1 cellular context compared by ENCODE assay signal in the genomic region with DNA sequence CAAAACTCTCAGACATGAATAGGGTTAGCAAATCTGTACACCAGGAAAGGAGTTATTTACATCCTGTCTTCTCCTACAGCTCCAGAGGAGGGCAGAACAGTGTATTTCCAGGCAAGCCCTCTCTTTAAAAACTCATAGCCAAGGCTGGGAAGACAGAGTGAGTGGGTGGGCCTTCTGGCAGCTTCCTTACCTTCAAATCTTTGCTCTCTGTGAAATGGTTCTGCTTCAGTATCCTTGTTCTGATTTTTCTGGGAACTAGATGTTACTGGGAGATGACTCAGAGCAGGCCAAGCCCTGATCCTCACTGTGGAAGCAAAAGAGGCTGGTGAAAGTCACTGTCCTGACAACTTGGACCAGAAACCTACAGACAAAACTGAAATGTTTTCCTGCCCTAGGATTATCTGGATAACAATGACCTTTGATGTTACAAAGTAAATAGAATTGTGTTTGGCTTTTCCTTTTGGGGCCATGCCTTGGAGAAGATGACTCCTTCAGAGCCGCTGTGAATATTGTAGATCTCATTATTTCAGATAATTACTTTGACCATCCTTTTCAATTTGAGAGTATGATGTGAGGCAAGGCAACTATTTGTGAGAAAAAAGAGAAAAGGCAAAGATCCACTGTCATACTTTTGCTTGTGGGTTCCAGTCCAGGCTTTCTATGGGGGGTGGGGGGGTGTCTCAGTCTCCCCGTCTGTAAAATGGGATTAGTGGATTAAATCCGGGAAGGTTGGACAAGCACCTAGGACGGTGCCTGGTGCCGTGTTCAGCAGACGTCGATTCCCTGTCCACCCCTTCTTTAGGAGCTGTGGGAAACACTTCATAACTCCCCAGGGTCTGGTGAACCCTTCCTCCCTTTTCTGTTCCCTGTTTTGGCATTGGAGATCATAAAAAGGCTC.
TF ChIP-seq lines count a peak whose summit lies in the region.

No MANE protein-coding gene starts in this region.

TF ChIP-seq in H1, 55 proteins besides CTCF, POLR2A, EP300 and RAD21:
- TF ChIP-seq KDM1A (IDR thresholded peaks at IDR 0.05; ENCODE audit: borderline replicate concordance, low read length) (peak; percentile 74; the same call in 1 of the 2 replicates), SRF (IDR thresholded peaks at IDR 0.05; ENCODE audit: low read depth, low read length) (peak; percentile 8; the same call in 1 of the 2 replicates), BACH1 (IDR thresholded peaks at IDR 0.05; ENCODE audit: low read length) (no peak)
